Comparison of ENCODE assay signal across 8 cellular contexts in the genomic region with DNA sequence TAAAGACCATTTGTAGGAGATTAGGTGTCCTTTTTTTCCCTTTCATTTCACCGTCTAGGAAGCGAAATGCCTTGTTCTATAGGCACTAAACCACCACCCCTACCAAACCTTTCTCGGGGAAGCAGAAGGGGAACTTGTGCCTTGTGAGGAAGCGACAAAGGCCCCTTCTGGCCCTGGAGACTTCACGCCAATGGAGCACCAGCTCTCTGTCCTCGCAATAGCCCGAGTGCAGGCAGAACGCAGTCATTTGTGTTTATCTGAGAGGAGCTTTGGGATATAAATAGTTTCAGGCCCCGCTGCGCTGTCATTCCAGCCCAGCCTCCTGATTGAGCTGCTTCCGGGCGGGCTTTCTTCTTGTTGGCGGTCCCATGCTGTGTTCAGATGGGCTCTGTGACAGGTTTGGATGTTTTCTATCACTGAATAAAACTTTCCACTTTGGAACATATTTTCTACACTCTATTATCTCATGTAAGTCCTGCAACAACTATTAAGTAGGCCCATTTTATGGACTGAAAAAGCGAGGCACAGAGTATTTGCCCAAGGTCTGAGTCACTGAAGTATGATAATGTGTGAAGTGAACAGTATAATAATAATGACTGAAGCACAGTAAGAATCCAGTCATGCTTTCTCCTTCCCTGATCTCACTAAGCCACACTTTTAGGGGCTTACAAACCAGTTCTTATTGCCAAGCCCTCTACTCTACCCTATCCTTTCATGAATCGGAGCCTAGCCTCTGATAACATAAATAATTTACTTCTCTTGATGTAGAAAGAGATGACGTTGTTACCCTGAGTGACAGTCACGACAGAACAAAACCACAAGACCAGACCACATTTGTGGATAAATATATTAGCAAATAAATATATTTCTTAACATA.
DNase-seq lines count a peak whose midpoint lies in the region; ATAC-seq and TF ChIP-seq lines count a peak whose summit lies in the region.

No MANE protein-coding gene starts in this region.

- H3K27me3 ChIP-seq in neutrophil = no peaks in the 10 kb centered on the region

- H3K9me3 ChIP-seq in neutrophil = no peaks in the 10 kb centered on the region

- H3K36me3 ChIP-seq in neutrophil = peaks cover 31% of the 10 kb centered on the region

- peaks cover 43 to 46% of the 10 kb centered on the region in 2 experiments for H3K4me1 ChIP-seq in neutrophil (ENCODE audit: control insufficient read depth in 1 of 2, insufficient read depth in 1 of 2, low read depth in 1 of 2, low read length in 1 of 2)

- peak; percentile 61 for DNase-seq in GM03348 (ENCODE audit: low spot score)
- DNase-seq in LoVo (ENCODE audit: low spot score) = peak; percentile 28
- DNase-seq in activated T-cell treated with anti-CD3 and anti-CD28 coated beads, Interleukin-2, amount 50 U/mL, for 48 hours = peak; percentile 55 to 59
- peak; percentile 9 to 52 for DNase-seq in foreskin fibroblast
- no peak for DNase-seq in NCI-H1092 (lab: John Stamatoyannopoulos, UW)
- DNase-seq in NCI-H1436 treated with DMSO at 0.1 percent for 48 hours (lab: John Stamatoyannopoulos, UW) = no peak

- TF ChIP-seq CTCF in foreskin fibroblast (IDR thresholded peaks at IDR 0.05; ENCODE audit: low read depth, low read length) = no peak
- TF ChIP-seq CTCF in neutrophil (IDR thresholded peaks at IDR 0.05) = no peak

- ATAC-seq in GM18502 (IDR thresholded peaks at IDR 0.05; ENCODE audit: poor library complexity, unreplicated experiment) = no peak

- peak overlapping the region; percentile 95 for H3K27ac ChIP-seq in neutrophil

- peak overlapping the region; percentile 81 to 97 for H3K4me3 ChIP-seq in foreskin fibroblast (ENCODE audit: low read depth in 1 of 2, low read length in 2 of 2)
- H3K4me3 ChIP-seq in neutrophil (ENCODE audit: low read depth in 1 of 2, low read length in 1 of 2) = peak overlapping the region; percentile 83 to 85

Comparison
In these comparisons a context has a peak if more than half of its experiments do, and no peak if none do; other contexts are left out.
1. DNase-seq: peak in GM03348 (single experiment), LoVo (single experiment), activated T-cell treated with anti-CD3 and anti-CD28 coated beads, Interleukin-2, amount 50 U/mL, for 48 hours (2 of 2) and foreskin fibroblast (2 of 2); none in NCI-H1092 (single experiment) and NCI-H1436 treated with DMSO at 0.1 percent for 48 hours (single experiment).